8 cellular contexts compared by ENCODE assay signal in genomic region chr1:110407260-110408210, GRCh38. TPM values are rescaled to one million over a fixed set of nuclear protein-coding genes. Genes with fewer than 3 reads are reported as not detected.
DNase-seq lines count a peak whose midpoint lies in the region; ATAC-seq and TF ChIP-seq lines count a peak whose summit lies in the region.

LAMTOR5 (minus strand) TSS chr1:110407694; CDS start chr1:110407620, 74 bp downstream.

- H3K36me3 Mint-ChIP-seq in activated B cell treated with CpG ODN at 0.5 μM for 24 hours (ENCODE audit: low read depth): peaks cover 31% of the 10 kb centered on the region
- peaks cover 3 to 9% (median 3%) of the 10 kb centered on the region in 3 donors for H3K36me3 Mint-ChIP-seq in immature natural killer cell

- H3K27me3 Mint-ChIP-seq in activated B cell treated with CpG ODN at 0.5 μM for 24 hours: no peaks in the 10 kb centered on the region
- peaks cover 3 to 12% (median 12%) of the 10 kb centered on the region in 3 donors for H3K27me3 Mint-ChIP-seq in immature natural killer cell (ENCODE audit: low read depth in 3 of 3)

- ATAC-seq in GM18870 (IDR thresholded peaks at IDR 0.05; ENCODE audit: unreplicated experiment): peak; percentile 66
- peak; percentile 86 for ATAC-seq in HG03135 (IDR thresholded peaks at IDR 0.05; ENCODE audit: unreplicated experiment)
- peak; percentile 91 for ATAC-seq in activated B cell treated with CpG ODN at 0.5 μM for 24 hours (ENCODE audit: low read depth)

- DNase-seq in AG04450 (ENCODE audit: low read depth, low spot score): peak; percentile 65
- DNase-seq in NCI-H2227 (lab: John Stamatoyannopoulos, UW; ENCODE audit: unreplicated experiment): peak; percentile 97
- peak; percentile 84 for DNase-seq in activated B cell treated with CpG ODN at 0.5 μM for 24 hours
- peak in 60 of 61 donors; percentile 30 to 94 (median 86) for DNase-seq in caudate nucleus (lab: John Stamatoyannopoulos, UW)
- DNase-seq in immature natural killer cell: peak; percentile 91 to 93 (median 92)
- DNase-seq in smooth muscle cell of the brain vasculature (ENCODE audit: low read depth, low spot score): peak; percentile 83

- H3K27me3 ChIP-seq in AG04450 (ENCODE audit: control insufficient read depth, insufficient read depth, low read length): no peaks in the 10 kb centered on the region

- H3K27ac ChIP-seq in AG04450 (ENCODE audit: low read depth, low read length) (peak within 1 kb of the TSS; percentile 93), caudate nucleus (ENCODE audit: low read depth, low read length) (peak within 1 kb of the TSS; percentile 93)

- POLR2A ChIA-PET in AG04450 (lab: Yijun Ruan, JAX) (interaction anchor here (1.0 kb wide), 1 partner anchor 69 kb away, joined by 3 read pairs; the partner anchor contains the start of gene RBM15), activated B cell treated with CpG ODN at 0.5 μM for 24 hours (lab: Charles Lee) (interaction anchor here (0.9 to 8.7 kb wide), 4 partner anchors 22 to 197 kb away, joined by 3 to 149 read pairs (median 28); partner anchors contain the start of genes KCNC4 and RBM15)

- H3K4me3 ChIP-seq in AG04450 (ENCODE audit: low read depth, low read length): peak within 1 kb of the TSS; percentile 98

- H3K4me1 Mint-ChIP-seq in activated B cell treated with CpG ODN at 0.5 μM for 24 hours: peaks cover 26% of the 10 kb centered on the region
- H3K4me1 Mint-ChIP-seq in immature natural killer cell: peaks cover 23 to 34% of the 10 kb centered on the region in 2 donors

- TF ChIP-seq CTCF in AG04450 (IDR thresholded peaks at IDR 0.05; ENCODE audit: low read depth, low read length): no peak
- TF ChIP-seq CTCF in activated B cell treated with CpG ODN at 0.5 μM for 24 hours (IDR thresholded peaks at IDR 0.05): no peak

- H3K9me3 ChIP-seq in AG04450 (ENCODE audit: control insufficient read depth, insufficient read depth, low read length): no peaks in the 10 kb centered on the region; the same call in 1 of the 2 replicates

- CTCF ChIA-PET in AG04450 (lab: Charles Lee): interaction anchor here (1.5 to 10.5 kb wide), 9 partner anchors 53 to 319 kb away, joined by 6 to 378 read pairs (median 13); partner anchors contain the start of genes KCNC4 and RBM15
- CTCF ChIA-PET in activated B cell treated with CpG ODN at 0.5 μM for 24 hours (lab: Charles Lee): interaction anchor here (1.3 to 3.0 kb wide), 9 partner anchors 23 to 211 kb away, joined by 4 to 46 read pairs (median 8); partner anchors contain the start of gene RBM15

- no peaks in the 10 kb centered on the region for H3K9me3 Mint-ChIP-seq in activated B cell treated with CpG ODN at 0.5 μM for 24 hours
- no peaks in the 10 kb centered on the region for H3K9me3 Mint-ChIP-seq in immature natural killer cell

- H3K27ac Mint-ChIP-seq in activated B cell treated with CpG ODN at 0.5 μM for 24 hours (peak within 1 kb of the TSS; percentile 96), immature natural killer cell (peak within 1 kb of the TSS; percentile 95 to 100 (median 98))

- intact Hi-C loops in activated B cell treated with CpG ODN at 0.5 μM for 24 hours (cut with micrococcal nuclease): loop anchor here (1.0 to 5.0 kb wide), 6 partner anchors 22 to 373 kb away; partner anchors contain the start of gene STRIP1

- H3K4me3 Mint-ChIP-seq in activated B cell treated with CpG ODN at 0.5 μM for 24 hours (peak within 1 kb of the TSS; percentile 97), immature natural killer cell (peak within 1 kb of the TSS; percentile 96 to 100 (median 100))

RNA-seq across cellular contexts. Expression of gene LAMTOR5, which starts in this region (rescaled TPM):
- 288 and 300 TPM in 2 replicates for polyA plus RNA-seq in AG04450 (2011; rRNA removed)
- polyA minus RNA-seq in AG04450 (2011; rRNA and poly(A)+ RNA removed): 68.1 and 84.9 TPM in 2 replicates
- total RNA-seq in activated B cell treated with CpG ODN at 0.5 μM for 24 hours: 160 and 172 TPM in 2 replicates
- polyA plus RNA-seq in immature natural killer cell: 100 to 1,000 TPM; 254 to 387 (median 277) TPM

Comparison
In these comparisons a context has a peak if more than half of its experiments do, and no peak if none do; other contexts are left out.
1. Peak in every context shown above with its lines: DNase-seq, ATAC-seq, H3K4me3 ChIP-seq and H3K27ac ChIP-seq.